In the genomic region with DNA sequence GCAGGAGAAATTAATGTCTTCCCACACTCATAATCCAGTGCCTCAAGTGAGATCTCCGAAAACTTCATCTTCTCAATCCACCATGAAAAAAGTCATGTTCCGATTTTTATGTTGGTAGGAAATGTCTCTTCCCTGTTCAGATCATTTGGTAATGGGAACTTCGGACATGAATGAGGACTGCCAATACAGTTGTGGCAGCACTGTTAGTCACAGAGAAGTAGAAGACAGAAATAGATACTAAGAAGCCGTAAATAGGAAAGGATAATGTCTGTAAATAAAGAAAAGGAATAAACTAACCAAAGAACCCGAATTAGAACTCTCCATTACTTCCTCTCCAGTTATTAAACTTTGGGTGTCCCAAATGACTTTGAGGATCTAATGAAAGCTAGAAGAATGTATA, we compare ENCODE assay signal across 24 cellular contexts.
"Had no signal": no experiment of that assay in that cellular context is flagged by ENCODE, and none has a peak within 500 bp of the region (broad histone marks: within the 10 kb centered on the region; RNA-seq: fewer than 3 reads in every experiment).

No MANE protein-coding gene starts in this region.

- DNase-seq: IMR-90; Karpas-422; KG1; MG63; NCI-H1092; NCI-H1105 treated with DMSO at 0.1 percent for 48 hours; NCI-H1417 treated with DMSO at 0.1 percent for 48 hours; NCI-H146; NCI-H1694 treated with DMSO at 0.1 percent for 48 hours; NCI-H1930; NCI-H2081; NCI-H2107; NCI-H2227 treated with DMSO at 0.1 percent for 48 hours; NCI-H524; NCI-H526 treated with DMSO at 0.1 percent for 48 hours; NCI-H748 treated with DMSO at 0.1 percent for 48 hours; NK-92 treated with Interleukin-12 subunit alpha and Interleukin-12 subunit beta, amount 100 ng/mL, for 24 hours; PC-3; SHP77 treated with DMSO at 0.1 percent for 48 hours; SJCRH30 had no signal

- H3K4me3 ChIP-seq: MG63, SJCRH30 had no signal

- H3K36me3 ChIP-seq: MG63, SJCRH30 had no signal

- H3K27me3 ChIP-seq: MG63, SJCRH30 had no signal

- ATAC-seq: HepG2, Panc1, PC-3, SK-N-SH treated with all-trans-retinoic acid at 6 μM for 48 hours had no signal

- H3K9me3 ChIP-seq: MG63, SJCRH30 had no signal

- H3K27ac ChIP-seq: RWPE1, SJCRH30 had no signal

- FAIRE-seq: HepG2 had no signal
